In genomic region chr14:40762685-40763084, GRCh38 we compare ENCODE assay signal across 33 cellular contexts.
"Had no signal": no experiment of that assay in that cellular context is flagged by ENCODE, and none has a peak within 500 bp of the region (broad histone marks: within the 10 kb centered on the region; RNA-seq: fewer than 3 reads in every experiment).

No MANE protein-coding gene starts in this region.

- DNase-seq: activated CD4-positive, alpha-beta memory T cell treated with anti-CD3 and anti-CD28 coated beads for 36 hours; activated CD4-positive, alpha-beta T cell treated with anti-CD3 and anti-CD28 coated beads for 36 hours; activated CD4-positive, alpha-beta T cell treated with anti-CD3 and anti-CD28 coated beads, Interleukin-2, amount 10 ng/mL, durations not matched to agents 24 days and 14 days; activated CD4-positive, CD25-positive, alpha-beta regulatory T cell; activated CD4-positive, CD25-positive, alpha-beta regulatory T cell treated with anti-CD3 and anti-CD28 coated beads, Interleukin-2, amount 50 U/mL, for 72 hours; activated CD8-positive, alpha-beta memory T cell treated with anti-CD3 and anti-CD28 coated beads, Interleukin-2, amount 10 ng/mL, durations not matched to agents 7 days and 5 days; activated CD8-positive, alpha-beta memory T cell treated with anti-CD3 and anti-CD28 coated beads, Interleukin-2, amount 50 U/mL, for 4 hours; activated CD8-positive, alpha-beta T cell treated with anti-CD3 and anti-CD28 coated beads, Interleukin-2, amount 10 ng/mL, durations not matched to agents 7 days and 5 days; activated effector memory CD4-positive, alpha-beta T cell treated with anti-CD3 and anti-CD28 coated beads, Interleukin-2, amount 50 U/mL, for 16 hours; activated naive CD4-positive, alpha-beta T cell treated with anti-CD3 and anti-CD28 coated beads for 36 hours; activated naive CD8-positive, alpha-beta T cell treated with anti-CD3 and anti-CD28 coated beads for 36 hours; activated naive CD8-positive, alpha-beta T cell treated with anti-CD3 and anti-CD28 coated beads, Interleukin-2, amount 50 U/mL, for 24 hours; activated T-cell treated with anti-CD3 and anti-CD28 coated beads, Interleukin-2, amount 50 U/mL, for 1 hour; activated T-cell treated with anti-CD3 and anti-CD28 coated beads, Interleukin-2, amount 50 U/mL, for 48 hours; adrenal gland; amygdala; aorta; body of pancreas; central memory CD4-positive, alpha-beta T cell; cerebellar nuclear complex; colonic mucosa; effector memory CD4-positive, alpha-beta T cell; endodermal cell; foreskin keratinocyte; gastrocnemius medialis; head of caudate nucleus; T-helper 1 cell; T-helper 2 cell had no signal

- H3K36me3 Mint-ChIP-seq: activated CD4-positive, alpha-beta memory T cell treated with anti-CD3 and anti-CD28 coated beads for 36 hours; activated CD8-positive, alpha-beta memory T cell treated with anti-CD3 and anti-CD28 coated beads, Interleukin-2, amount 10 ng/mL, durations not matched to agents 7 days and 5 days; activated naive CD4-positive, alpha-beta T cell treated with anti-CD3 and anti-CD28 coated beads, Interleukin-2, amount 50 U/mL, for 24 hours; activated naive CD8-positive, alpha-beta T cell treated with anti-CD3 and anti-CD28 coated beads for 36 hours had no signal

- H3K27me3 ChIP-seq: adrenal gland, body of pancreas, cardiac muscle cell, colonic mucosa, foreskin keratinocyte, gastrocnemius medialis had no signal

- H3K27ac ChIP-seq: adrenal gland, body of pancreas, cardiac muscle cell, colonic mucosa, foreskin keratinocyte, gastrocnemius medialis had no signal

- H3K9me3 ChIP-seq: adrenal gland, body of pancreas, colonic mucosa, gastrocnemius medialis had no signal

- H3K36me3 ChIP-seq: adrenal gland, cardiac muscle cell, colonic mucosa, gastrocnemius medialis had no signal

- H3K4me1 Mint-ChIP-seq: activated CD4-positive, alpha-beta T cell treated with anti-CD3 and anti-CD28 coated beads for 36 hours; activated CD4-positive, alpha-beta T cell treated with anti-CD3 and anti-CD28 coated beads, Interleukin-2, amount 10 ng/mL, durations not matched to agents 24 days and 14 days; activated CD8-positive, alpha-beta memory T cell treated with anti-CD3 and anti-CD28 coated beads, Interleukin-2, amount 10 ng/mL, durations not matched to agents 7 days and 5 days; activated naive CD4-positive, alpha-beta T cell treated with anti-CD3 and anti-CD28 coated beads, Interleukin-2, amount 50 U/mL, for 24 hours; activated naive CD8-positive, alpha-beta T cell treated with anti-CD3 and anti-CD28 coated beads for 36 hours; activated naive CD8-positive, alpha-beta T cell treated with anti-CD3 and anti-CD28 coated beads, Interleukin-2, amount 50 U/mL, for 24 hours had no signal

- H3K27ac Mint-ChIP-seq: activated CD4-positive, alpha-beta memory T cell treated with anti-CD3 and anti-CD28 coated beads for 36 hours; activated CD4-positive, alpha-beta T cell treated with anti-CD3 and anti-CD28 coated beads for 36 hours; activated CD4-positive, alpha-beta T cell treated with anti-CD3 and anti-CD28 coated beads, Interleukin-2, amount 10 ng/mL, durations not matched to agents 24 days and 14 days; activated CD8-positive, alpha-beta memory T cell treated with anti-CD3 and anti-CD28 coated beads, Interleukin-2, amount 10 ng/mL, durations not matched to agents 7 days and 5 days; activated CD8-positive, alpha-beta T cell treated with anti-CD3 and anti-CD28 coated beads, Interleukin-2, amount 10 ng/mL, durations not matched to agents 7 days and 5 days; activated naive CD4-positive, alpha-beta T cell treated with anti-CD3 and anti-CD28 coated beads for 36 hours; activated naive CD4-positive, alpha-beta T cell treated with anti-CD3 and anti-CD28 coated beads, Interleukin-2, amount 50 U/mL, for 24 hours; activated naive CD8-positive, alpha-beta T cell treated with anti-CD3 and anti-CD28 coated beads for 36 hours; activated naive CD8-positive, alpha-beta T cell treated with anti-CD3 and anti-CD28 coated beads, Interleukin-2, amount 50 U/mL, for 24 hours; activated T-helper 1 cell treated with anti-CD3 and anti-CD28 coated beads, Interleukin-12 subunit alpha, Interleukin-12 subunit beta, Interleukin-2, Interleukin-4 antibody, amounts not matched to agents 30 ng/mL and 10 ng/mL and 1 ng/mL, durations not matched to agents 14 hours and 24 hours and 36 hours; activated T-helper 2 cell treated with anti-CD3 and anti-CD28 coated beads, Interferon-gamma antibody, Interleukin-2, Interleukin-4, amounts not matched to agents 10 μg/mL and 5 μg/mL and 100 μg/mL, durations not matched to agents 14 hours and 24 hours and 36 hours; endodermal cell had no signal

- H3K4me3 ChIP-seq: adrenal gland, body of pancreas, cardiac muscle cell, colonic mucosa, gastrocnemius medialis had no signal

- H3K4me1 ChIP-seq: adrenal gland, body of pancreas, colonic mucosa, foreskin keratinocyte, gastrocnemius medialis had no signal

- H3K4me3 Mint-ChIP-seq: activated CD4-positive, alpha-beta memory T cell treated with anti-CD3 and anti-CD28 coated beads for 36 hours; activated CD4-positive, alpha-beta T cell treated with anti-CD3 and anti-CD28 coated beads for 36 hours; activated CD4-positive, alpha-beta T cell treated with anti-CD3 and anti-CD28 coated beads, Interleukin-2, amount 10 ng/mL, durations not matched to agents 24 days and 14 days; activated CD8-positive, alpha-beta memory T cell treated with anti-CD3 and anti-CD28 coated beads, Interleukin-2, amount 10 ng/mL, durations not matched to agents 7 days and 5 days; activated CD8-positive, alpha-beta T cell treated with anti-CD3 and anti-CD28 coated beads, Interleukin-2, amount 10 ng/mL, durations not matched to agents 7 days and 5 days; activated naive CD4-positive, alpha-beta T cell treated with anti-CD3 and anti-CD28 coated beads for 36 hours; activated naive CD4-positive, alpha-beta T cell treated with anti-CD3 and anti-CD28 coated beads, Interleukin-2, amount 50 U/mL, for 24 hours; activated naive CD8-positive, alpha-beta T cell treated with anti-CD3 and anti-CD28 coated beads for 36 hours; activated naive CD8-positive, alpha-beta T cell treated with anti-CD3 and anti-CD28 coated beads, Interleukin-2, amount 50 U/mL, for 24 hours; activated T-helper 1 cell treated with anti-CD3 and anti-CD28 coated beads, Interleukin-12 subunit alpha, Interleukin-12 subunit beta, Interleukin-2, Interleukin-4 antibody, amounts not matched to agents 30 ng/mL and 10 ng/mL and 1 ng/mL, durations not matched to agents 14 hours and 24 hours and 36 hours; endodermal cell had no signal

- H3K9me3 Mint-ChIP-seq: endodermal cell had no signal

- H3K27me3 Mint-ChIP-seq: activated CD4-positive, alpha-beta memory T cell treated with anti-CD3 and anti-CD28 coated beads for 36 hours; activated CD4-positive, alpha-beta T cell treated with anti-CD3 and anti-CD28 coated beads for 36 hours; activated CD4-positive, alpha-beta T cell treated with anti-CD3 and anti-CD28 coated beads, Interleukin-2, amount 10 ng/mL, durations not matched to agents 24 days and 14 days; activated CD8-positive, alpha-beta memory T cell treated with anti-CD3 and anti-CD28 coated beads, Interleukin-2, amount 10 ng/mL, durations not matched to agents 7 days and 5 days; activated naive CD4-positive, alpha-beta T cell treated with anti-CD3 and anti-CD28 coated beads, Interleukin-2, amount 50 U/mL, for 24 hours; activated naive CD8-positive, alpha-beta T cell treated with anti-CD3 and anti-CD28 coated beads for 36 hours; activated naive CD8-positive, alpha-beta T cell treated with anti-CD3 and anti-CD28 coated beads, Interleukin-2, amount 50 U/mL, for 24 hours had no signal

- ATAC-seq: activated CD4-positive, alpha-beta T cell treated with anti-CD3 and anti-CD28 coated beads for 36 hours; activated CD8-positive, alpha-beta memory T cell treated with anti-CD3 and anti-CD28 coated beads, Interleukin-2, amount 10 ng/mL, durations not matched to agents 7 days and 5 days; activated CD8-positive, alpha-beta T cell treated with anti-CD3 and anti-CD28 coated beads, Interleukin-2, amount 10 ng/mL, durations not matched to agents 7 days and 5 days; activated naive CD8-positive, alpha-beta T cell treated with anti-CD3 and anti-CD28 coated beads, Interleukin-2, amount 50 U/mL, for 24 hours; body of pancreas; esophagus mucosa; foreskin keratinocyte; gastrocnemius medialis had no signal
